ENCODE assay signal across 1 cellular context in genomic region chr6:31886426-31887068, GRCh38.
TF ChIP-seq lines count a peak whose summit lies in the region.

No MANE protein-coding gene starts in this region.

TF ChIP-seq in K562, 482 proteins besides CTCF, POLR2A, EP300 and RAD21:
- TF ChIP-seq DPF2 (IDR thresholded peaks at IDR 0.05) (no peak), DNMT1 (IDR thresholded peaks at IDR 0.05) (no peak), POLR2G (IDR thresholded peaks at IDR 0.05; ENCODE audit: low read depth, low read length) (0 out of 2 replicates have a peak, but pooled peaks have one; percentile 31), RBFOX2 (IDR thresholded peaks at IDR 0.05; ENCODE audit: low read depth, low read length) (peak; percentile 42; the same call in 1 of the 2 replicates), IRF2 (CRISPR knock-in tag; IDR thresholded peaks at IDR 0.05) (0 out of 2 replicates have a peak, but pooled peaks have one; percentile 50)
